ENCODE assay signal across 9 cellular contexts in genomic region chr12:115752913-115753726, GRCh38.
A peak's percentile ranks its signal among the peaks of the same experiment; 100 is the strongest.
DNase-seq lines count a peak whose midpoint lies in the region; ATAC-seq, FAIRE-seq and TF ChIP-seq lines count a peak whose summit lies in the region.
"Had no signal": no experiment of that assay in that cellular context is flagged by ENCODE, and none has a peak within 500 bp of the region (broad histone marks: within the 10 kb centered on the region; RNA-seq: fewer than 3 reads in every experiment).

No MANE protein-coding gene starts in this region.

- no peaks in the 10 kb centered on the region for H3K27me3 ChIP-seq in testis

- H3K4me1 ChIP-seq in testis = no peaks in the 10 kb centered on the region

- H3K27ac Mint-ChIP-seq in MCF 10A (ENCODE audit: low read depth, unreplicated experiment) (no peak overlapping the region), CD14-positive monocyte (no peak overlapping the region)
- H3K27ac Mint-ChIP-seq: naive B cell had no signal

- no peaks in the 10 kb centered on the region for H3K9me3 Mint-ChIP-seq in MCF 10A (ENCODE audit: unreplicated experiment)
- no peaks in the 10 kb centered on the region for H3K9me3 Mint-ChIP-seq in CD14-positive monocyte

- no peak for TF ChIP-seq POLR2A in H54 (IDR thresholded peaks at IDR 0.05; ENCODE audit: low read depth, low read length)
- TF ChIP-seq POLR2A in testis (IDR thresholded peaks at IDR 0.05) = no peak

- H3K27me3 Mint-ChIP-seq in MCF 10A (ENCODE audit: insufficient read depth, unreplicated experiment) (peaks cover 52% of the 10 kb centered on the region), CD14-positive monocyte (ENCODE audit: low read depth in 3 of 3) (peaks cover 8 to 17% (median 14%) of the 10 kb centered on the region in 3 donors)

- peak; percentile 79 for TF ChIP-seq CTCF in C4-2B (conservative IDR thresholded peaks at IDR 0.05)
- TF ChIP-seq CTCF in MCF 10A (IDR thresholded peaks at IDR 0.05; ENCODE audit: unreplicated experiment) = peak; percentile 64
- TF ChIP-seq CTCF in testis (IDR thresholded peaks at IDR 0.05) = peak; percentile 58 to 67 (median 65)
- TF ChIP-seq CTCF in CD14-positive monocyte (IDR thresholded peaks at IDR 0.05) = no peak

- peak; percentile 10 for DNase-seq in H54 (ENCODE audit: insufficient read length, low spot score)
- DNase-seq in NCI-H510A (lab: John Stamatoyannopoulos, UW) = peak; percentile 57
- DNase-seq in MCF 10A (ENCODE audit: unreplicated experiment) = peak; percentile 66
- DNase-seq in iris pigment epithelial cell (ENCODE audit: low read depth) = peak; percentile 70
- peak; percentile 70 for DNase-seq in testis
- DNase-seq in CD14-positive monocyte (ENCODE audit: low spot score) = no peak
- DNase-seq: naive B cell had no signal

- POLR2A ChIA-PET in MCF 10A (lab: Yijun Ruan, JAX) = interaction anchor here (0.6 to 2.2 kb wide), 4 partner anchors 937 to 1179 kb away, joined by 3 to 10 read pairs (median 4); partner anchors contain the start of gene TBX3

- H3K27ac ChIP-seq in C4-2B (peak overlapping the region; percentile 66; the same call in 1 of the 2 replicates), testis (no peak overlapping the region)

- no peak overlapping the region for H3K4me3 ChIP-seq in testis

- peak; percentile 89 for FAIRE-seq in H54 (lab: Jason Lieb, UNC)

- H3K36me3 ChIP-seq in testis (ENCODE audit: low read depth, missing control alignments) = no peaks in the 10 kb centered on the region

- BruUV-seq in MCF 10A (replicated peaks; lab: Mats Ljungman, UMichigan) = no TSS peak

- H3K4me1 Mint-ChIP-seq in MCF 10A (ENCODE audit: insufficient read depth, unreplicated experiment) (no peaks in the 10 kb centered on the region), CD14-positive monocyte (no peaks in the 10 kb centered on the region)
- H3K4me1 Mint-ChIP-seq: naive B cell had no signal

- no peak for ATAC-seq in GM21381 (IDR thresholded peaks at IDR 0.05; ENCODE audit: unreplicated experiment)

- no peaks in the 10 kb centered on the region for H3K9me3 ChIP-seq in testis

- CTCF ChIA-PET in MCF 10A (lab: Yijun Ruan, JAX) = interaction anchor here (0.6 to 2.6 kb wide), 32 partner anchors 10 to 1617 kb away, joined by 3 to 16 read pairs (median 4); no protein-coding TSS in a partner anchor

- intact Hi-C loops in MCF 10A (cut with micrococcal nuclease) (loop anchor here (1.0 to 2.0 kb wide), 7 partner anchors 120 to 1091 kb away; partner anchors contain the start of gene TBX3), testis (cut with DNase I; ENCODE audit: low total_unique reads) (loop anchor here (5.0 kb wide), 1 partner anchor 1086 kb away; no protein-coding TSS in a partner anchor), CD14-positive monocyte (cut with micrococcal nuclease) (loop anchor here (5.0 to 10.0 kb wide), 2 partner anchors 1088 to 1091 kb away; no protein-coding TSS in a partner anchor)

- no peaks in the 10 kb centered on the region for H3K36me3 Mint-ChIP-seq in MCF 10A (ENCODE audit: insufficient read depth, unreplicated experiment)
- no peaks in the 10 kb centered on the region for H3K36me3 Mint-ChIP-seq in CD14-positive monocyte
- H3K36me3 Mint-ChIP-seq: naive B cell had no signal

- H3K4me3 Mint-ChIP-seq in MCF 10A (ENCODE audit: unreplicated experiment) (no peak overlapping the region), CD14-positive monocyte (no peak overlapping the region)
- H3K4me3 Mint-ChIP-seq: naive B cell had no signal

- WGBS in testis, 2 donors = 71 to 77% methylated on average over 5 of the region's 5 CpGs
